Comparison of ENCODE assay signal across 1 cellular context in the genomic region with DNA sequence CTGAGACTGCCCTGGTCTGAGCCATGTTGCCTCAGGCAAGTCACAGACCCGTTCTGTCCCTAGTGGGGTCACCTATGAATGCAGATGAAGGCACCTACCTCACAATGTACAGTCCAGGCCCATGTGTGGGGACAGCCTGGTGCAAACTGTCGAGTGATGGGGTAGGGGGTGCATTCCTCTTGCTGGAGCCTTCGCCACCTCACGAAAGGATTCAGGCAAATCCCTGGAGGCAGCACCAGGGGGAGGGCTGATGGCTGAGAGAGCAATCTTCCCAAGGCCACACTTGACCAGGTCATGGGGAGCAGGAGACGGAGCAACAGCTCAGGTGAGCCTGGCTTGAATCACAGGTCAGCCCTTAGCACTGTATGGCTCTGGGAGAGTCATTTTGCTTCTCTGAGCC.
TF ChIP-seq lines count a peak whose summit lies in the region.

No MANE protein-coding gene starts in this region.

TF ChIP-seq in HCT116, 20 proteins besides CTCF, POLR2A, EP300 and RAD21:
- TF ChIP-seq ZFX (IDR thresholded peaks at IDR 0.05): no peak
- TF ChIP-seq ZNF274 (IDR thresholded peaks at IDR 0.05; ENCODE audit: low read depth, low read length): no peak
- no peak for TF ChIP-seq SIN3A (IDR thresholded peaks at IDR 0.05; ENCODE audit: low read depth)
- TF ChIP-seq, protein P1, sequence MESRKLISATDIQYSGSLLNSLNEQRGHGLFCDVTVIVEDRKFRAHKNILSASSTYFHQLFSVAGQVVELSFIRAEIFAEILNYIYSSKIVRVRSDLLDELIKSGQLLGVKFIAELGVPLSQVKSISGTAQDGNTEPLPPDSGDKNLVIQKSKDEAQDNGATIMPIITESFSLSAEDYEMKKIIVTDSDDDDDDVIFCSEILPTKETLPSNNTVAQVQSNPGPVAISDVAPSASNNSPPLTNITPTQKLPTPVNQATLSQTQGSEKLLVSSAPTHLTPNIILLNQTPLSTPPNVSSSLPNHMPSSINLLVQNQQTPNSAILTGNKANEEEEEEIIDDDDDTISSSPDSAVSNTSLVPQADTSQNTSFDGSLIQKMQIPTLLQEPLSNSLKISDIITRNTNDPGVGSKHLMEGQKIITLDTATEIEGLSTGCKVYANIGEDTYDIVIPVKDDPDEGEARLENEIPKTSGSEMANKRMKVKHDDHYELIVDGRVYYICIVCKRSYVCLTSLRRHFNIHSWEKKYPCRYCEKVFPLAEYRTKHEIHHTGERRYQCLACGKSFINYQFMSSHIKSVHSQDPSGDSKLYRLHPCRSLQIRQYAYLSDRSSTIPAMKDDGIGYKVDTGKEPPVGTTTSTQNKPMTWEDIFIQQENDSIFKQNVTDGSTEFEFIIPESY (IDR thresholded peaks at IDR 0.05; ENCODE audit: extremely low read depth, insufficient replicate concordance, low read length): no peak
- no peak for TF ChIP-seq EZH2 (IDR thresholded peaks at IDR 0.05)
- TF ChIP-seq ELF1 (IDR thresholded peaks at IDR 0.05; ENCODE audit: borderline replicate concordance, low read depth): no peak
- no peak for TF ChIP-seq EGR1 (IDR thresholded peaks at IDR 0.05; ENCODE audit: low read depth)
- no peak for TF ChIP-seq TCF7L2 (IDR thresholded peaks at IDR 0.05; ENCODE audit: borderline replicate concordance, extremely low read depth, insufficient read depth, insufficient read length)
- no peak for TF ChIP-seq CBX3 (IDR thresholded peaks at IDR 0.05; ENCODE audit: low read depth)
- TF ChIP-seq JUND (IDR thresholded peaks at IDR 0.05): no peak
